ENCODE assay signal across 17 cellular contexts in the genomic region with DNA sequence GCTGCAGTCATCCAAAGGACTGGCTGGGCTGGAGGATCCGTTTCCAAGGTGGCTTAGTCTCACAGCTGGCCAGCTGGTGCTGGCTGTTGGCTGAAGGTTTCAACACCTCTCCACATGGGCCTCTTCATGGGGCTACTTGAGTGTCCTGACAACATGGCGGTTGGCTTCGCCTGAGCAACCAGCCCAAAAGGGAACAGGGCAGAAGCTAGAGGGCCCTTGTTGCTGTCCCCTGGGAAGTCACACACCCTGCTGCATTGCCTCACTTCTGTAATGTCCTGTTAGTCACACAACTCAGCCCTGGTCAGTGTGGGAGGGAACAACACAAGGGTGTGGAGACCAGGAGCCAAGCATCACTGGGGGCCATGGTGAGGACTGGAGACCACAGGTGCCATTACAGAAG. TPM values are rescaled to one million over a fixed set of nuclear protein-coding genes. Genes with fewer than 3 reads are reported as not detected.
DNase-seq lines count a peak whose midpoint lies in the region; ATAC-seq, FAIRE-seq and TF ChIP-seq lines count a peak whose summit lies in the region.
"Had no signal": no experiment of that assay in that cellular context is flagged by ENCODE, and none has a peak within 500 bp of the region (broad histone marks: within the 10 kb centered on the region; RNA-seq: fewer than 3 reads in every experiment).

No MANE protein-coding gene starts in this region.

- DNase-seq in natural killer cell treated with Interleukin-12 subunit alpha and Interleukin-12 subunit beta and Interleukin-15 and Interleukin-18, amount 100 ng/mL, for 72 hours (ENCODE audit: low spot score) = peak; percentile 55
- DNase-seq in natural killer cell (no peak), mesenteric fat pad (ENCODE audit: low spot score) (peak; percentile 78), RKO (ENCODE audit: low spot score) (no peak), NCI-H2029 (lab: John Stamatoyannopoulos, UW) (no peak), frontal cortex (ENCODE audit: low spot score in 2 of 2) (no peak)
- DNase-seq: Calu3; CD8-positive, alpha-beta T cell; DMS79 treated with DMSO at 0.1 percent for 48 hours; GF-D8; GOT3; H7; HFFc6 had no signal

- H3K9me3 Mint-ChIP-seq in natural killer cell treated with Interleukin-12 subunit alpha and Interleukin-12 subunit beta and Interleukin-15 and Interleukin-18, amount 100 ng/mL, for 72 hours = no peaks in the 10 kb centered on the region
- H3K9me3 Mint-ChIP-seq in natural killer cell = no peaks in the 10 kb centered on the region
- no peaks in the 10 kb centered on the region for H3K9me3 Mint-ChIP-seq in stimulated activated memory B cell treated with anti-CD40 and anti-IgM and Interleukin-4, amounts not matched to agents 10 μg/mL and 1 μg/mL and 100 μg/mL, for 72 hours
- H3K9me3 Mint-ChIP-seq: CD8-positive, alpha-beta T cell had no signal

- FAIRE-seq in frontal cortex (lab: Jason Lieb, UNC) = no peak
- FAIRE-seq: A549 had no signal

- no peaks in the 10 kb centered on the region for H3K4me1 Mint-ChIP-seq in natural killer cell treated with Interleukin-12 subunit alpha and Interleukin-12 subunit beta and Interleukin-15 and Interleukin-18, amount 100 ng/mL, for 72 hours (ENCODE audit: low read depth in 2 of 2)
- H3K4me1 Mint-ChIP-seq in natural killer cell = no peaks in the 10 kb centered on the region
- H3K4me1 Mint-ChIP-seq in stimulated activated memory B cell treated with anti-CD40 and anti-IgM and Interleukin-4, amounts not matched to agents 10 μg/mL and 1 μg/mL and 100 μg/mL, for 72 hours = peaks cover 4% of the 10 kb centered on the region

- H3K4me3 Mint-ChIP-seq in natural killer cell treated with Interleukin-12 subunit alpha and Interleukin-12 subunit beta and Interleukin-15 and Interleukin-18, amount 100 ng/mL, for 72 hours = no peak overlapping the region
- H3K4me3 Mint-ChIP-seq in natural killer cell = no peak overlapping the region
- no peak overlapping the region for H3K4me3 Mint-ChIP-seq in stimulated activated memory B cell treated with anti-CD40 and anti-IgM and Interleukin-4, amounts not matched to agents 10 μg/mL and 1 μg/mL and 100 μg/mL, for 72 hours
- H3K4me3 Mint-ChIP-seq: CD8-positive, alpha-beta T cell; HFFc6 had no signal

- no peak for TF ChIP-seq CTCF in natural killer cell (IDR thresholded peaks at IDR 0.05)

- no peaks in the 10 kb centered on the region for H3K36me3 Mint-ChIP-seq in natural killer cell treated with Interleukin-12 subunit alpha and Interleukin-12 subunit beta and Interleukin-15 and Interleukin-18, amount 100 ng/mL, for 72 hours
- H3K36me3 Mint-ChIP-seq in natural killer cell = no peaks in the 10 kb centered on the region
- no peaks in the 10 kb centered on the region for H3K36me3 Mint-ChIP-seq in stimulated activated memory B cell treated with anti-CD40 and anti-IgM and Interleukin-4, amounts not matched to agents 10 μg/mL and 1 μg/mL and 100 μg/mL, for 72 hours
- H3K36me3 Mint-ChIP-seq: CD8-positive, alpha-beta T cell had no signal

- H3K27ac Mint-ChIP-seq in natural killer cell treated with Interleukin-12 subunit alpha and Interleukin-12 subunit beta and Interleukin-15 and Interleukin-18, amount 100 ng/mL, for 72 hours = no peak overlapping the region
- H3K27ac Mint-ChIP-seq in natural killer cell = no peak overlapping the region
- no peak overlapping the region for H3K27ac Mint-ChIP-seq in stimulated activated memory B cell treated with anti-CD40 and anti-IgM and Interleukin-4, amounts not matched to agents 10 μg/mL and 1 μg/mL and 100 μg/mL, for 72 hours
- H3K27ac Mint-ChIP-seq: CD8-positive, alpha-beta T cell; HFFc6 had no signal

- H3K27me3 Mint-ChIP-seq in natural killer cell treated with Interleukin-12 subunit alpha and Interleukin-12 subunit beta and Interleukin-15 and Interleukin-18, amount 100 ng/mL, for 72 hours = peaks cover 0 to 13% of the 10 kb centered on the region in 2 donors
- peaks cover 0 to 5% of the 10 kb centered on the region in 2 donors for H3K27me3 Mint-ChIP-seq in natural killer cell (ENCODE audit: low read depth in 2 of 2)
- peaks cover 10% of the 10 kb centered on the region for H3K27me3 Mint-ChIP-seq in stimulated activated memory B cell treated with anti-CD40 and anti-IgM and Interleukin-4, amounts not matched to agents 10 μg/mL and 1 μg/mL and 100 μg/mL, for 72 hours

- intact Hi-C loops in natural killer cell (cut with micrococcal nuclease) = no loop called here

- no peak for ATAC-seq in natural killer cell treated with Interleukin-12 subunit alpha and Interleukin-12 subunit beta and Interleukin-15 and Interleukin-18, amount 100 ng/mL, for 72 hours
- ATAC-seq in natural killer cell = no peak
- ATAC-seq in stimulated activated memory B cell treated with anti-CD40 and anti-IgM and Interleukin-4, amounts not matched to agents 10 μg/mL and 1 μg/mL and 100 μg/mL, for 72 hours = peak; percentile 29
- ATAC-seq: A549; CD8-positive, alpha-beta T cell; HCT116 had no signal

RNA-seq across cellular contexts. Expression of gene C16orf78, which starts 36.6 kb away (rescaled TPM):
- not detected for total RNA-seq in natural killer cell treated with Interleukin-12 subunit alpha and Interleukin-12 subunit beta and Interleukin-15 and Interleukin-18, amount 100 ng/mL, for 72 hours
- not detected for total RNA-seq in natural killer cell
- not detected for total RNA-seq in mesenteric fat pad
- total RNA-seq in frontal cortex = not detected
- total RNA-seq: Calu3; CD8-positive, alpha-beta T cell; H7; HFFc6; HT1080 had no signal

Comparison
In these comparisons a context has a peak if more than half of its experiments do, and no peak if none do; other contexts are left out.
1. DNase-seq: peak in natural killer cell treated with Interleukin-12 subunit alpha and Interleukin-12 subunit beta and Interleukin-15 and Interleukin-18, amount 100 ng/mL, for 72 hours (single experiment) and mesenteric fat pad (single experiment); none in natural killer cell (single experiment), RKO (single experiment), NCI-H2029 (single experiment) and frontal cortex (0 of 2).